In the genomic region with DNA sequence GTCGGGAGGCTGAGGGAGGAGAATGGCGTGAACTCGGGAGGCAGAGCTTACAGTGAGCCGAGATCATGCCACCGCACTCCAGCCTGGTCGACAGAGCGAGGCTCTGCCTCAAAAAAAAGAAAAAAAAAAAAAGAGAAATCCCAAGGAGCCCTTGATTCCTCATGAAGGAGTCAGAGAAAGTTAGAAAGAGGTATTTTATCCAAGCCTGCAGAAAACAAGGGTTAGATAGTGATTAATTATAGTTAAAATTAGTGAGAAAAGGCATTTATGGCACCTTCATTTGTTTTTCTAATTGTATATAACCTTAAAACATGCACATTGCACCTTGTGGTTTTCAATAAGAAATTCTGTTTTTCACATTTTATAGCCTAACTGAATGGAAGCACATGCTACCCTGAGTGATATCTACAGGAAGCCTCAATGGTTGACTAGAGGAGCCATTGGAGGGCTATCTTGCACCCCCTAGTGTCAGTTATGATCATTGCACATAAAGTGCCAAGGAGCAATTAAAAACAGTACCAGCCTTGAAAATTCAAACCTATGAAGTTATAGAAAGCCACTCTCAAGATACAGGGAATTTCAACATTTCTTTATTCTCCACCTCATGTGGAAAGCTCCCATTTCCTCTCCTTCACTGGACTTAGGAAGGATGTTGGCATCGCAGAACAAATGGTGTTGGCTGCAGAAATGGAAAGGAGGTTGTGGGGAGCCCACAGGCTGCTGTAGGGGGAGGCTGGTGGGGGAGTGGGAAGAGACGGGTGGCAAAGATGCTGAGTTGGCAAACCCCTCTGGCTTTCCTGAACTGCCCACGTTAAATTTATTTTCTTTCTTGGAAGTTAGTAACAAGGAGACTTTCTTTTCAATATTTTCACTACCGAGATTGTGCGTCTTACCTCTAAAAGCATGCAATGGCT, we compare ENCODE assay signal across 9 cellular contexts. TPM values are rescaled to one million over a fixed set of nuclear protein-coding genes. Genes with fewer than 3 reads are reported as not detected.
DNase-seq lines count a peak whose midpoint lies in the region; ATAC-seq, FAIRE-seq and TF ChIP-seq lines count a peak whose summit lies in the region.
"Had no signal": no experiment of that assay in that cellular context is flagged by ENCODE, and none has a peak within 500 bp of the region (broad histone marks: within the 10 kb centered on the region; RNA-seq: fewer than 3 reads in every experiment).

No MANE protein-coding gene starts in this region.

- no peaks in the 10 kb centered on the region for H3K4me1 ChIP-seq in lung (ENCODE audit: control insufficient read depth in 2 of 2, insufficient read depth in 2 of 2, low read length in 2 of 2)
- H3K4me1 ChIP-seq in tibial nerve, result peaks cover 0 to 6% (median 0%) of the 10 kb centered on the region in 4 donors

- no peak for ATAC-seq in lung (ENCODE audit: insufficient read depth, low FRiP score)
- ATAC-seq in stimulated activated memory B cell treated with anti-CD40 and anti-IgM and Interleukin-4, amounts not matched to agents 10 μg/mL and 1 μg/mL and 100 μg/mL, for 72 hours, result no peak

- TF ChIP-seq POLR2A in tibial nerve (IDR thresholded peaks at IDR 0.05), result no peak

- no peak overlapping the region for H3K4me3 ChIP-seq in Jurkat, Clone E6-1 (ENCODE audit: low read length)
- H3K4me3 ChIP-seq in lung (no peak overlapping the region), tibial nerve (no peak overlapping the region)
- H3K4me3 ChIP-seq: BLaER1 treated with 17β-estradiol and CSF1 and Interleukin-3, amounts not matched to agents 10 nM and 100 nM had no signal

- no peaks in the 10 kb centered on the region for H3K4me1 Mint-ChIP-seq in stimulated activated memory B cell treated with anti-CD40 and anti-IgM and Interleukin-4, amounts not matched to agents 10 μg/mL and 1 μg/mL and 100 μg/mL, for 72 hours

- H3K27me3 ChIP-seq in lung (ENCODE audit: control insufficient read depth, insufficient read depth), result no peaks in the 10 kb centered on the region
- peaks cover 0 to 2% of the 10 kb centered on the region in 2 donors for H3K27me3 ChIP-seq in tibial nerve
- H3K27me3 ChIP-seq: BLaER1 treated with 17β-estradiol and CSF1 and Interleukin-3, amounts not matched to agents 10 nM and 100 nM had no signal

- no peaks in the 10 kb centered on the region for H3K9me3 ChIP-seq in lung (ENCODE audit: control insufficient read depth in 2 of 2, insufficient read depth in 1 of 2, low read length in 1 of 2)
- H3K9me3 ChIP-seq in tibial nerve, result peaks cover 0 to 5% (median 0%) of the 10 kb centered on the region in 4 donors

- H3K27ac Mint-ChIP-seq in stimulated activated memory B cell treated with anti-CD40 and anti-IgM and Interleukin-4, amounts not matched to agents 10 μg/mL and 1 μg/mL and 100 μg/mL, for 72 hours, result no peak overlapping the region

- peak; percentile 0 for DNase-seq in DMS153 treated with DMSO at 0.1 percent for 48 hours (lab: John Stamatoyannopoulos, UW; ENCODE audit: unreplicated experiment)
- no peak for DNase-seq in DMS153 (lab: John Stamatoyannopoulos, UW)
- DNase-seq in Jurkat, Clone E6-1 (ENCODE audit: low read depth, low spot score), result peak; percentile 65
- peak; percentile 80 for DNase-seq in dermis blood vessel endothelial cell
- DNase-seq in lung (ENCODE audit: low spot score), result no peak
- DNase-seq in tibial nerve (ENCODE audit: low spot score in 2 of 2), result peak in 1 of 2 donors; percentile 64

- no peak overlapping the region for H3K27ac ChIP-seq in lung (ENCODE audit: low read depth in 1 of 2, low read length in 1 of 2)
- H3K27ac ChIP-seq in tibial nerve, result no peak overlapping the region

- TF ChIP-seq EP300 in tibial nerve (IDR thresholded peaks at IDR 0.05), result no peak

- peaks cover 25% of the 10 kb centered on the region for H3K27me3 Mint-ChIP-seq in stimulated activated memory B cell treated with anti-CD40 and anti-IgM and Interleukin-4, amounts not matched to agents 10 μg/mL and 1 μg/mL and 100 μg/mL, for 72 hours

- WGBS in lung, 2 donors, result 78 to 85% methylated on average over 12 of the region's 12 CpGs
- 86 to 89% methylated on average over 12 of the region's 12 CpGs for WGBS in tibial nerve, 2 donors

- H3K36me3 ChIP-seq in lung (ENCODE audit: control insufficient read depth in 2 of 2, insufficient read depth in 2 of 2, low read length in 2 of 2), result no peaks in the 10 kb centered on the region
- H3K36me3 ChIP-seq in tibial nerve, result no peaks in the 10 kb centered on the region
- H3K36me3 ChIP-seq: BLaER1 treated with 17β-estradiol and CSF1 and Interleukin-3, amounts not matched to agents 10 nM and 100 nM had no signal

- TF ChIP-seq CTCF in lung (IDR thresholded peaks at IDR 0.05; ENCODE audit: control extremely low read depth, extremely low read depth) (peak; percentile 58), tibial nerve (IDR thresholded peaks at IDR 0.05) (peak; percentile 55 to 75 (median 57))

- FAIRE-seq in TTC549 (lab: Jason Lieb, UNC), result peak; percentile 46

- no peaks in the 10 kb centered on the region for H3K36me3 Mint-ChIP-seq in stimulated activated memory B cell treated with anti-CD40 and anti-IgM and Interleukin-4, amounts not matched to agents 10 μg/mL and 1 μg/mL and 100 μg/mL, for 72 hours

- H3K9me3 Mint-ChIP-seq in stimulated activated memory B cell treated with anti-CD40 and anti-IgM and Interleukin-4, amounts not matched to agents 10 μg/mL and 1 μg/mL and 100 μg/mL, for 72 hours, result no peaks in the 10 kb centered on the region

- H3K4me3 Mint-ChIP-seq in stimulated activated memory B cell treated with anti-CD40 and anti-IgM and Interleukin-4, amounts not matched to agents 10 μg/mL and 1 μg/mL and 100 μg/mL, for 72 hours, result no peak overlapping the region

RNA-seq across cellular contexts. Expression of gene ITGA11, which starts 48.5 kb away (rescaled TPM):
- polyA plus RNA-seq in Jurkat, Clone E6-1 (2012; ENCODE audit: insufficient read depth, insufficient read length), result not detected
- 3.4 and 12.9 TPM in 2 replicates for total RNA-seq in dermis blood vessel endothelial cell
- 1 to 10 TPM; 1.7 to 1.8 TPM for total RNA-seq in lung
- polyA plus RNA-seq in lung, result under 1 TPM; 0.35 to 0.39 TPM
- total RNA-seq in tibial nerve, result 10 to 100 TPM in 1 of 4 donors, 1 to 10 TPM in 3; 2.7 to 12.1 (median 6.9) TPM

Comparison
In these comparisons a context has a peak if more than half of its experiments do, and no peak if none do; other contexts are left out.
1. DNase-seq: peak in DMS153 treated with DMSO at 0.1 percent for 48 hours (single experiment), Jurkat, Clone E6-1 (single experiment) and dermis blood vessel endothelial cell (single experiment); none in DMS153 (single experiment) and lung (single experiment).